In genomic region chr2:203016716-203017115, GRCh38 we compare ENCODE assay signal across 11 cellular contexts. TPM values are rescaled to one million over a fixed set of nuclear protein-coding genes. Genes with fewer than 3 reads are reported as not detected.
A peak's percentile ranks its signal among the peaks of the same experiment; 100 is the strongest.
DNase-seq lines count a peak whose midpoint lies in the region; ATAC-seq, FAIRE-seq and TF ChIP-seq lines count a peak whose summit lies in the region.
"Had no signal": no experiment of that assay in that cellular context is flagged by ENCODE, and none has a peak within 500 bp of the region (broad histone marks: within the 10 kb centered on the region; RNA-seq: fewer than 3 reads in every experiment).

No MANE protein-coding gene starts in this region.

- POLR2A ChIA-PET in A549 (lab: Yijun Ruan, JAX) = no interaction called here

- peak overlapping the region in 1 of 2 experiments; percentile 43; a peak in 2 of 6 replicates for H3K27ac ChIP-seq in A549
- H3K27ac ChIP-seq in Karpas-422 (ENCODE audit: low read length) = no peak overlapping the region
- peak overlapping the region in 25 of 59 donors; percentile 3 to 97 (median 59) for H3K27ac ChIP-seq in dorsolateral prefrontal cortex

- peaks cover 38% of the 10 kb centered on the region for H3K4me1 Mint-ChIP-seq in nephron

- ATAC-seq in A549 (no peak), HG03159 (IDR thresholded peaks at IDR 0.05; ENCODE audit: unreplicated experiment) (no peak)

- H3K4me3 Mint-ChIP-seq in nephron = peak overlapping the region; percentile 67 to 85 (median 72)

- no peaks in the 10 kb centered on the region for H3K36me3 Mint-ChIP-seq in nephron (ENCODE audit: low read depth)

- TF ChIP-seq RAD21 in A549 (conservative IDR thresholded peaks at IDR 0.05 in 1 of 2, IDR thresholded peaks at IDR 0.05 in 1 of 2) = no peak

- H3K27me3 Mint-ChIP-seq in nephron (ENCODE audit: low read depth) = no peaks in the 10 kb centered on the region

- 71% methylated on average over 3 of the region's 3 CpGs for WGBS in A549 (ENCODE audit: missing lambda C conversion rate)

- DNase-seq in A549 (ENCODE audit: low read depth in 1 of 2, low spot score in 1 of 2) = no peak
- no peak for DNase-seq in Karpas-422
- no peak for DNase-seq in dorsolateral prefrontal cortex
- no peak for DNase-seq in iPS-NIHi7 (ENCODE audit: extremely low spot score)
- no peak for DNase-seq in iPS-NIHi11 (ENCODE audit: low spot score)
- DNase-seq in RKO (ENCODE audit: low spot score) = no peak
- DNase-seq: activated CD4-positive, alpha-beta memory T cell treated with anti-CD3 and anti-CD28 coated beads, Interleukin-2, amount 10 ng/mL, durations not matched to agents 7 days and 5 days; DMS 273 treated with DMSO at 0.1 percent for 48 hours; erythroblast had no signal

- H3K27ac Mint-ChIP-seq in nephron = peak overlapping the region; percentile 48 to 65 (median 55)
- H3K27ac Mint-ChIP-seq: activated CD4-positive, alpha-beta memory T cell treated with anti-CD3 and anti-CD28 coated beads, Interleukin-2, amount 10 ng/mL, durations not matched to agents 7 days and 5 days had no signal

- intact Hi-C loops in dorsolateral prefrontal cortex (cut with DNase I) = loop anchor here (5.0 to 10.0 kb wide), 4 partner anchors 221 to 382 kb away; partner anchors contain the start of genes ABI2 (in 1 of the 2), CYP20A1 (in 1 of the 2) and FAM117B (in 1 of the 2)

- CTCF ChIA-PET in A549 (lab: Yijun Ruan, JAX) = interaction anchor here (1.0 kb wide), 1 partner anchor 798 kb away, joined by 3 read pairs; no protein-coding TSS in a partner anchor

- FAIRE-seq in A549 (lab: Jason Lieb, UNC) = no peak

- H4K20me1 ChIP-seq in Karpas-422 (ENCODE audit: insufficient read depth, low read depth, low read length) = no peaks in the 10 kb centered on the region

- H3K4me1 ChIP-seq in A549 = peaks cover 44% of the 10 kb centered on the region
- H3K4me1 ChIP-seq in Karpas-422 (ENCODE audit: low read length) = peaks cover 46% of the 10 kb centered on the region

- no peaks in the 10 kb centered on the region for H3K9me2 ChIP-seq in Karpas-422 (replicated peaks; ENCODE audit: insufficient read depth, low read length)

- no peak overlapping the region for H2AFZ ChIP-seq in Karpas-422 (ENCODE audit: low read length)

- H3K9me3 Mint-ChIP-seq in nephron = no peaks in the 10 kb centered on the region
- H3K9me3 Mint-ChIP-seq: activated CD4-positive, alpha-beta memory T cell treated with anti-CD3 and anti-CD28 coated beads, Interleukin-2, amount 10 ng/mL, durations not matched to agents 7 days and 5 days had no signal

- H3K4me2 ChIP-seq in A549 (peak overlapping the region; percentile 79), Karpas-422 (ENCODE audit: low read depth, low read length, poor library complexity, severe bottlenecking) (peak overlapping the region; percentile 91)

- TF ChIP-seq EP300 in A549 (IDR thresholded peaks at IDR 0.05) = no peak

- peak overlapping the region; percentile 24; the same call in 1 of the 2 replicates for H3K9ac ChIP-seq in Karpas-422 (ENCODE audit: low read length)

- H3K4me3 ChIP-seq in A549 = peak overlapping the region; percentile 75; the same call in 1 of the 3 replicates
- H3K4me3 ChIP-seq in Karpas-422 (ENCODE audit: low read length) = 0 out of 2 replicates have a peak overlapping the region, but pooled peaks have one; percentile 14
- H3K4me3 ChIP-seq in dorsolateral prefrontal cortex = peak overlapping the region in 55 of 59 donors; percentile 0 to 99 (median 80)

- H3K9me3 ChIP-seq in A549 (no peaks in the 10 kb centered on the region), Karpas-422 (ENCODE audit: low read length) (no peaks in the 10 kb centered on the region)

- no peak for TF ChIP-seq POLR2A in A549 (IDR thresholded peaks at IDR 0.05; ENCODE audit: low read length)

- TF ChIP-seq CTCF in A549 (IDR thresholded peaks at IDR 0.05) = no peak
- no peak for TF ChIP-seq CTCF in dorsolateral prefrontal cortex (IDR thresholded peaks at IDR 0.05 in 54 of 56, conservative IDR thresholded peaks at IDR 0.05 in 2 of 56; ENCODE audit: low read depth in 1 of 56, partially characterized antibody in 56 of 56)
- TF ChIP-seq CTCF in nephron (IDR thresholded peaks at IDR 0.05; ENCODE audit: unreplicated experiment in 3 of 3) = no peak

- H3K79me2 ChIP-seq in Karpas-422 (ENCODE audit: low read length) = peaks cover 23% of the 10 kb centered on the region; the same call in 1 of the 2 replicates

- H3K27me3 ChIP-seq in Karpas-422 (ENCODE audit: low read length) (no peaks in the 10 kb centered on the region), dorsolateral prefrontal cortex (no peaks in the 10 kb centered on the region)

- H3K36me3 ChIP-seq in Karpas-422 (ENCODE audit: insufficient read depth, low read length) = no peaks in the 10 kb centered on the region

TF ChIP-seq in A549, 52 proteins besides CTCF, POLR2A, EP300 and RAD21:
- no peak for TF ChIP-seq RNF2 (IDR thresholded peaks at IDR 0.05; ENCODE audit: borderline replicate concordance, low read depth)
- TF ChIP-seq NR3C1 (IDR thresholded peaks at IDR 0.05) = no peak
- TF ChIP-seq KDM5A (IDR thresholded peaks at IDR 0.05) = no peak
- TF ChIP-seq MAX (IDR thresholded peaks at IDR 0.05) = no peak
- no peak for TF ChIP-seq PHF8 (IDR thresholded peaks at IDR 0.05; ENCODE audit: borderline replicate concordance, low read depth)
- TF ChIP-seq FOXS1 (CRISPR knock-in tag; IDR thresholded peaks at IDR 0.05) = no peak
- no peak for TF ChIP-seq E2F6 (IDR thresholded peaks at IDR 0.05; ENCODE audit: borderline replicate concordance, low read depth)
- no peak for TF ChIP-seq HOXB5 (CRISPR knock-in tag; IDR thresholded peaks at IDR 0.05)
- TF ChIP-seq BCL3 (IDR thresholded peaks at IDR 0.05) = no peak
- TF ChIP-seq TP53 (CRISPR knock-in tag; IDR thresholded peaks at IDR 0.05) = no peak

RNA-seq across cellular contexts. Expression of gene NBEAL1, which starts 2.0 kb away (rescaled TPM):
- polyA plus RNA-seq in A549 (2011; rRNA removed) = 11.4 and 11.9 TPM in 2 replicates
- 2.4 and 2.6 TPM in 2 replicates for polyA plus RNA-seq in A549 (2012; cell fraction: cytosol; rRNA removed)
- 1.7 and 2.3 TPM in 2 replicates for polyA plus RNA-seq in A549 (2012; cell fraction: nucleus; rRNA removed)
- polyA plus RNA-seq in A549 (2017; fragmentation: RNase III; extraction: RNeasy Plus Mini Kit Qiagen cat#74134 plus additional on column Dnase treatment) = 3.8 to 5.4 TPM (median 4.2 TPM) in 3 replicates
- 22.6 and 27.8 TPM in 2 replicates for polyA minus RNA-seq in A549 (2011; rRNA and poly(A)+ RNA removed)
- 20.7 and 22.4 TPM in 2 replicates for total RNA-seq in Karpas-422 (2014; rRNA removed; shearing (Covaris generic); ENCODE audit: low replicate concordance)
- total RNA-seq in dorsolateral prefrontal cortex = 10 to 100 TPM; 14.1 to 45.8 (median 27.0) TPM

Comparison
In these comparisons a context has a peak if more than half of its experiments do, and no peak if none do; other contexts are left out.
1. H3K4me3 ChIP-seq: peak in every context shown above with its lines; median percentile 80 in dorsolateral prefrontal cortex; 75 in A549; 14 in Karpas-422.